Comparison of ENCODE assay signal across 8 cellular contexts in the genomic region with DNA sequence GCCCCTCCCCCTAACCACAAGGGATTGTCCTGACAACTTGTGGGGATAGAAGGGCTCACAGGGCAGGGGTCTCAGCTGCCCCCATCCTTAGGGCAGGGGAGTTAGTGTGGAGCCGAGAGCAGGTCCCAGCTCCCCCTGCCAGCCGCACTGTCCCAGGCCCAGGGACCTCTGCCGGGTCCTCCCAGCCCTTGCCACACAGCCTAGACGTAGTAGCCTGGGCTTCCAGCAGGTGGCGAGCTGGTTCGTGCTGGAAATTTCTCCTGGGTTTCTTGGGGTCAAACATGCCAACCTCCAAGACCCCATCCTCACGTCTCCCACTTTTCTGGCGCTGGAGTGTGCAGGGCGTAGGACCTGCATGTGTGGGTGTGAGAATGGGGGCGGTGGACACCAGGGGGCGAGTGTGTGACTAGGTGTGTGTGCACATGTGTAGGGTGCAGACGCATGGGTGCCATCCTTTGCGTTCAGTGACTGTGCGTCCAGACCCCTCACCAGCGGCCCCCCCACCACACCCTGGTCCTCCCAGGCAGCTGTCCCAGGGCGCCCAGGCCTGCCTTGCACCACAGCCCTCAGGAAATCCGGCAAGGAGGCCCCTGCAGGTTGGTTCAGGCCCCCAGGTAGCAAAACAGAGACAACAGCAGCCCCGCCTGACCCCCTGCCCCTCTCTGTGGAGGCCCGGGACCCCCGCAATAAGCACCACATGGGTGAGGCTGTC. TPM values are rescaled to one million over a fixed set of nuclear protein-coding genes. Genes with fewer than 3 reads are reported as not detected.
DNase-seq lines count a peak whose midpoint lies in the region; ATAC-seq and TF ChIP-seq lines count a peak whose summit lies in the region.

No MANE protein-coding gene starts in this region.

- no peaks in the 10 kb centered on the region for H3K4me1 ChIP-seq in OCI-LY1 (ENCODE audit: insufficient read depth, low read length, severe bottlenecking)
- peaks cover 2% of the 10 kb centered on the region for H3K4me1 ChIP-seq in adipocyte (ENCODE audit: control insufficient read depth, insufficient read depth, low read length)

- no peaks in the 10 kb centered on the region for H3K79me2 ChIP-seq in OCI-LY1 (ENCODE audit: insufficient read depth, low read length)

- no peaks in the 10 kb centered on the region for H3K9me3 Mint-ChIP-seq in stimulated activated memory B cell treated with anti-CD40 and anti-IgM and Interleukin-4, amounts not matched to agents 10 μg/mL and 1 μg/mL and 100 μg/mL, for 72 hours

- H3K9me2 ChIP-seq in OCI-LY1 (ENCODE audit: low read depth, low read length), result no peaks in the 10 kb centered on the region

- H3K4me3 Mint-ChIP-seq in stimulated activated memory B cell treated with anti-CD40 and anti-IgM and Interleukin-4, amounts not matched to agents 10 μg/mL and 1 μg/mL and 100 μg/mL, for 72 hours, result no peak overlapping the region

- H3K27me3 Mint-ChIP-seq in stimulated activated memory B cell treated with anti-CD40 and anti-IgM and Interleukin-4, amounts not matched to agents 10 μg/mL and 1 μg/mL and 100 μg/mL, for 72 hours, result no peaks in the 10 kb centered on the region

- no peaks in the 10 kb centered on the region for H3K36me3 ChIP-seq in OCI-LY1 (ENCODE audit: insufficient read depth, low read length)
- no peaks in the 10 kb centered on the region for H3K36me3 ChIP-seq in adipocyte (ENCODE audit: control insufficient read depth, insufficient read depth, low read length, severe bottlenecking)
- no peaks in the 10 kb centered on the region for H3K36me3 ChIP-seq in kidney epithelial cell (ENCODE audit: control insufficient read depth, insufficient read depth, low read length)

- H3K36me3 Mint-ChIP-seq in stimulated activated memory B cell treated with anti-CD40 and anti-IgM and Interleukin-4, amounts not matched to agents 10 μg/mL and 1 μg/mL and 100 μg/mL, for 72 hours, result no peaks in the 10 kb centered on the region

- H3K9ac ChIP-seq in OCI-LY1 (ENCODE audit: low read length) (no peak overlapping the region), adipocyte (ENCODE audit: low read length) (no peak overlapping the region)

- H3K4me2 ChIP-seq in OCI-LY1 (ENCODE audit: low read length), result no peak overlapping the region

- H3F3A ChIP-seq in OCI-LY1 (ENCODE audit: insufficient read depth, low read length), result no peaks in the 10 kb centered on the region

- H3K9me3 ChIP-seq in OCI-LY1 (ENCODE audit: low read length) (no peaks in the 10 kb centered on the region), adipocyte (ENCODE audit: control insufficient read depth, low read length) (no peaks in the 10 kb centered on the region)

- no peaks in the 10 kb centered on the region for H4K20me1 ChIP-seq in OCI-LY1 (ENCODE audit: insufficient read depth, low read length)

- DNase-seq in DMS 273 (lab: John Stamatoyannopoulos, UW; ENCODE audit: unreplicated experiment), result peak; percentile 66
- no peak for DNase-seq in DMS 273 treated with DMSO at 0.1 percent for 48 hours (lab: John Stamatoyannopoulos, UW)
- DNase-seq in adipocyte (ENCODE audit: low read depth), result peak; percentile 63
- no peak for DNase-seq in kidney epithelial cell (ENCODE audit: low read depth)
- no peak for DNase-seq in NCI-H146 (lab: John Stamatoyannopoulos, UW)
- no peak for DNase-seq in effector CD8-positive, alpha-beta T cell (lab: John Stamatoyannopoulos, UW)

- peaks cover 5% of the 10 kb centered on the region for H3K4me1 Mint-ChIP-seq in stimulated activated memory B cell treated with anti-CD40 and anti-IgM and Interleukin-4, amounts not matched to agents 10 μg/mL and 1 μg/mL and 100 μg/mL, for 72 hours

- no peak overlapping the region for H3K27ac ChIP-seq in OCI-LY1 (ENCODE audit: low read depth, low read length, poor library complexity, severe bottlenecking)

- no peaks in the 10 kb centered on the region for H3K27me3 ChIP-seq in OCI-LY1 (ENCODE audit: insufficient read depth, low read length)
- H3K27me3 ChIP-seq in adipocyte (replicated peaks; ENCODE audit: control insufficient read depth, insufficient read depth, low read length), result peaks cover 23% of the 10 kb centered on the region
- no peaks in the 10 kb centered on the region for H3K27me3 ChIP-seq in kidney epithelial cell (ENCODE audit: control insufficient read depth, insufficient read depth, low read length)

- H3K27ac Mint-ChIP-seq in stimulated activated memory B cell treated with anti-CD40 and anti-IgM and Interleukin-4, amounts not matched to agents 10 μg/mL and 1 μg/mL and 100 μg/mL, for 72 hours, result no peak overlapping the region

- TF ChIP-seq CTCF in OCI-LY1 (IDR thresholded peaks at IDR 0.05; ENCODE audit: low read length), result peak; percentile 90
- TF ChIP-seq CTCF in kidney epithelial cell (IDR thresholded peaks at IDR 0.05; ENCODE audit: insufficient read depth, low read length, poor library complexity, severe bottlenecking), result peak; percentile 84

- H2AFZ ChIP-seq in OCI-LY1 (ENCODE audit: low read length), result no peak overlapping the region

- peak; percentile 56 for ATAC-seq in stimulated activated memory B cell treated with anti-CD40 and anti-IgM and Interleukin-4, amounts not matched to agents 10 μg/mL and 1 μg/mL and 100 μg/mL, for 72 hours

- H3K4me3 ChIP-seq in OCI-LY1 (ENCODE audit: low read depth, low read length, poor library complexity, severe bottlenecking), result no peak overlapping the region
- no peak overlapping the region for H3K4me3 ChIP-seq in adipocyte (ENCODE audit: low read length)
- no peak overlapping the region for H3K4me3 ChIP-seq in kidney epithelial cell (ENCODE audit: low read depth, low read length)

RNA-seq across cellular contexts. Expression of a gene that starts 29.5 kb away (rescaled TPM):
- total RNA-seq in kidney epithelial cell, result 10.5 and 12.9 TPM in 2 replicates

RNA-seq across cellular contexts. Expression of a gene that starts 41.5 kb away (rescaled TPM):
- not detected in 2 replicates for total RNA-seq in kidney epithelial cell

Comparison
In these comparisons a context has a peak if more than half of its experiments do, and no peak if none do; other contexts are left out.
1. DNase-seq: peak in DMS 273 (single experiment) and adipocyte (single experiment); none in DMS 273 treated with DMSO at 0.1 percent for 48 hours (single experiment), kidney epithelial cell (single experiment), NCI-H146 (single experiment) and effector CD8-positive, alpha-beta T cell (single experiment).